14 cellular contexts compared by ENCODE assay signal in genomic region chr2:52077159-52077558, GRCh38.
DNase-seq lines count a peak whose midpoint lies in the region; ATAC-seq lines count a peak whose summit lies in the region.
"Had no signal": no experiment of that assay in that cellular context is flagged by ENCODE, and none has a peak within 500 bp of the region (broad histone marks: within the 10 kb centered on the region; RNA-seq: fewer than 3 reads in every experiment).

No MANE protein-coding gene starts in this region.

- H3K9me3 Mint-ChIP-seq in activated CD4-positive, alpha-beta T cell treated with anti-CD3 and anti-CD28 coated beads for 36 hours (ENCODE audit: low read depth): peaks cover 8% of the 10 kb centered on the region

- DNase-seq in posterior cingulate gyrus: no peak
- DNase-seq in activated CD4-positive, alpha-beta T cell treated with anti-CD3 and anti-CD28 coated beads for 36 hours: no peak
- DNase-seq in HuH-7.5 (ENCODE audit: low spot score): no peak
- DNase-seq: Caco-2; CD8-positive, alpha-beta memory T cell; DMS53; GF-D8; GM23248 had no signal

- ATAC-seq in GM19351 (IDR thresholded peaks at IDR 0.05; ENCODE audit: unreplicated experiment) (peak; percentile 60), HG02852 (IDR thresholded peaks at IDR 0.05; ENCODE audit: unreplicated experiment) (peak; percentile 50), HG03575 (IDR thresholded peaks at IDR 0.05; ENCODE audit: extremely low read depth, insufficient number of reproducible peaks, low FRiP score, unreplicated experiment) (peak; percentile 44)
- ATAC-seq in activated CD4-positive, alpha-beta T cell treated with anti-CD3 and anti-CD28 coated beads for 36 hours: no peak
- ATAC-seq: A549, HCT116 had no signal

- no peaks in the 10 kb centered on the region for H3K4me1 Mint-ChIP-seq in activated CD4-positive, alpha-beta T cell treated with anti-CD3 and anti-CD28 coated beads for 36 hours
- H3K4me1 Mint-ChIP-seq: CD14-positive monocyte; CD8-positive, alpha-beta memory T cell had no signal

- no peak overlapping the region for H3K4me3 Mint-ChIP-seq in activated CD4-positive, alpha-beta T cell treated with anti-CD3 and anti-CD28 coated beads for 36 hours
- H3K4me3 Mint-ChIP-seq: CD14-positive monocyte; CD8-positive, alpha-beta memory T cell had no signal

- H3K36me3 Mint-ChIP-seq in activated CD4-positive, alpha-beta T cell treated with anti-CD3 and anti-CD28 coated beads for 36 hours (ENCODE audit: low read depth): no peaks in the 10 kb centered on the region
- H3K36me3 Mint-ChIP-seq: CD14-positive monocyte; CD8-positive, alpha-beta memory T cell had no signal

- no peaks in the 10 kb centered on the region for H3K27me3 Mint-ChIP-seq in activated CD4-positive, alpha-beta T cell treated with anti-CD3 and anti-CD28 coated beads for 36 hours
- H3K27me3 Mint-ChIP-seq: CD8-positive, alpha-beta memory T cell had no signal

- CTCF ChIA-PET in activated CD4-positive, alpha-beta T cell treated with anti-CD3 and anti-CD28 coated beads for 36 hours (lab: Charles Lee): interaction anchor here (0.6 kb wide), 1 partner anchor 11 kb away, joined by 4 read pairs; no protein-coding TSS in a partner anchor

- intact Hi-C loops in posterior cingulate gyrus (cut with DNase I): no loop called here
- intact Hi-C loops in activated CD4-positive, alpha-beta T cell treated with anti-CD3 and anti-CD28 coated beads for 36 hours (cut with DNase I, micrococcal nuclease): no loop called here

- POLR2A ChIA-PET in activated CD4-positive, alpha-beta T cell treated with anti-CD3 and anti-CD28 coated beads for 36 hours (lab: Charles Lee): no interaction called here

- H3K27ac Mint-ChIP-seq in activated CD4-positive, alpha-beta T cell treated with anti-CD3 and anti-CD28 coated beads for 36 hours: no peak overlapping the region
- H3K27ac Mint-ChIP-seq: CD14-positive monocyte; CD8-positive, alpha-beta memory T cell had no signal
